ENCODE assay signal across 2 cellular contexts in genomic region chr14:86766469-86766868, GRCh38.
TF ChIP-seq lines count a peak whose summit lies in the region.

No MANE protein-coding gene starts in this region.

TF ChIP-seq in GM23338, 12 proteins besides CTCF, POLR2A, EP300 and RAD21:
- TF ChIP-seq CREB1 (CRISPR knock-in tag; IDR thresholded peaks at IDR 0.05; ENCODE audit: low read depth) (no peak), EZH2 (IDR thresholded peaks at IDR 0.05; ENCODE audit: low read depth, unreplicated experiment) (no peak), REST (IDR thresholded peaks at IDR 0.05; ENCODE audit: unreplicated experiment) (no peak), ZNF114 (CRISPR knock-in tag; IDR thresholded peaks at IDR 0.05) (no peak), ZNF462 (CRISPR knock-in tag; IDR thresholded peaks at IDR 0.05) (no peak), STAT1 (IDR thresholded peaks at IDR 0.05; ENCODE audit: unreplicated experiment) (no peak), ZNF331 (CRISPR knock-in tag; IDR thresholded peaks at IDR 0.05; ENCODE audit: low read depth) (no peak)

TF ChIP-seq in HepG2, 621 proteins besides CTCF, POLR2A, EP300 and RAD21 (continues in another document):
- TF ChIP-seq ZNF749 (CRISPR knock-in tag; IDR thresholded peaks at IDR 0.05; ENCODE audit: borderline replicate concordance) (no peak), SRY (CRISPR knock-in tag; IDR thresholded peaks at IDR 0.05) (no peak), MED13 (CRISPR knock-in tag; IDR thresholded peaks at IDR 0.05) (no peak), PRDM10 (CRISPR knock-in tag; IDR thresholded peaks at IDR 0.05; ENCODE audit: low read depth) (no peak), POGZ (CRISPR knock-in tag; IDR thresholded peaks at IDR 0.05) (no peak), ZNF598 (CRISPR knock-in tag; IDR thresholded peaks at IDR 0.05; ENCODE audit: borderline replicate concordance) (no peak), SNAPC2 (CRISPR knock-in tag; IDR thresholded peaks at IDR 0.05) (no peak), NCOA2 (CRISPR knock-in tag; IDR thresholded peaks at IDR 0.05) (no peak), ZBTB10 (CRISPR knock-in tag; IDR thresholded peaks at IDR 0.05; ENCODE audit: borderline replicate concordance) (no peak), NFRKB (IDR thresholded peaks at IDR 0.05) (no peak), E2F2 (CRISPR knock-in tag; IDR thresholded peaks at IDR 0.05; ENCODE audit: borderline replicate concordance) (no peak), HOXA9 (CRISPR knock-in tag; IDR thresholded peaks at IDR 0.05; ENCODE audit: borderline replicate concordance) (no peak), ZNF12 (CRISPR knock-in tag; IDR thresholded peaks at IDR 0.05) (peak; percentile 62; the same call in 1 of the 2 replicates), CAMTA2 (CRISPR knock-in tag; IDR thresholded peaks at IDR 0.05; ENCODE audit: borderline replicate concordance) (no peak), ZNF280D (CRISPR knock-in tag; IDR thresholded peaks at IDR 0.05) (no peak), KMT2A (CRISPR knock-in tag; IDR thresholded peaks at IDR 0.05) (no peak), GZF1 (CRISPR knock-in tag; IDR thresholded peaks at IDR 0.05) (no peak), SSRP1 (CRISPR knock-in tag; IDR thresholded peaks at IDR 0.05) (no peak), MXI1 (IDR thresholded peaks at IDR 0.05; ENCODE audit: borderline replicate concordance, low read depth, low read length) (no peak), SIN3A (IDR thresholded peaks at IDR 0.05; ENCODE audit: borderline replicate concordance, low read depth, low read length) (no peak), ZNF776 (CRISPR knock-in tag; IDR thresholded peaks at IDR 0.05) (no peak), CEBPB (IDR thresholded peaks at IDR 0.05; ENCODE audit: borderline replicate concordance, low read depth, low read length) (peak; percentile 51; the same call in 1 of the 2 replicates), MIXL1 (CRISPR knock-in tag; IDR thresholded peaks at IDR 0.05) (no peak), SP4 (CRISPR knock-in tag; IDR thresholded peaks at IDR 0.05) (no peak), ZSCAN31 (CRISPR knock-in tag; IDR thresholded peaks at IDR 0.05; ENCODE audit: low read depth) (no peak), NFKBIZ (CRISPR knock-in tag; IDR thresholded peaks at IDR 0.05) (no peak), MIER3 (CRISPR knock-in tag; IDR thresholded peaks at IDR 0.05; ENCODE audit: borderline replicate concordance) (no peak), DMTF1 (CRISPR knock-in tag; IDR thresholded peaks at IDR 0.05) (no peak), NFAT5 (CRISPR knock-in tag; IDR thresholded peaks at IDR 0.05) (no peak), RFX5 (IDR thresholded peaks at IDR 0.05; ENCODE audit: low read depth, low read length) (no peak), ZNF761 (CRISPR knock-in tag; conservative IDR thresholded peaks at IDR 0.05) (no peak), BRCA1 (CRISPR knock-in tag; IDR thresholded peaks at IDR 0.05) (no peak), ATF4 (CRISPR knock-in tag; IDR thresholded peaks at IDR 0.05) (peak in 1 of 2 experiments; percentile 86; a peak in 2 of 4 replicates), FOSL2 (CRISPR knock-in tag; IDR thresholded peaks at IDR 0.05) (peak; percentile 39; the same call in 1 of the 2 replicates)
